ENCODE assay signal across 12 cellular contexts in the genomic region with DNA sequence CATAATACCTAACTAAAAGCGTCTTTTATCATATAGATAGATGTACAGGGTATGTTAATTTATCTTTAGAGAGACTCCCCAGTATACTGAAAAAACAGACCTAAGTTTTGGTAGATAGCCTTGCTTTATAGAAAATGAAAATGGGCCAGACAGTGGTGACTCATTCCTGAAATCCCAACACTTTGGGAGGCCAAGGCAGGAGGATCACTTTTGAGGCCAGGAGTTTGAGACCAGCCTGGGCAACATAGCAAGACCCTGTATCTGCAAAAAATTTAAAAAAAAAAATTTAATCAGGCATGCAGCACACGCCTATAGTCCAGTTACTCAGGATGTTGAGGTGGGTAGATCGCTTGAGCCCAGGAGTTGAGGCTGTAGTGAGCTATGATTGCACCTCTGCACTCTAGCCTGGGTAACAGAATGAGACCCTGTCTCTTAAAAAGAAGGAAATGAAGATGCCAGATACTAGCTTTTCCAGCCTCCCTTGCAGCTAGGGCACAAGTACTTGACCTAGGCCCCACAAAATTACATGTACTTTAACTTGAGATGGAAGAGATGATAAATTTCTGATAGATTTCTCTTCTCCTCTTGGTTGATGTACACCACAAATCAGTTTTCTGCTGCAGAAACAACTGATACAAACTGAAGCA.
"Had no signal": no experiment of that assay in that cellular context is flagged by ENCODE, and none has a peak within 500 bp of the region (broad histone marks: within the 10 kb centered on the region; RNA-seq: fewer than 3 reads in every experiment).

No MANE protein-coding gene starts in this region.

- H3K9me3 ChIP-seq: lower lobe of right lung, transverse colon had no signal

- H3K4me3 Mint-ChIP-seq: activated T-helper 17 cell treated with anti-CD3 and anti-CD28 coated beads, Interleukin-2, amount 50 U/mL, for 72 hours; mesothelial cell of epicardium had no signal

- H3K27ac Mint-ChIP-seq: activated T-helper 17 cell treated with anti-CD3 and anti-CD28 coated beads, Interleukin-2, amount 50 U/mL, for 72 hours; mesothelial cell of epicardium had no signal

- H3K4me3 ChIP-seq: lower lobe of right lung, right atrium auricular region, transverse colon had no signal

- H3K27me3 ChIP-seq: right atrium auricular region, transverse colon had no signal

- DNase-seq: activated CD4-positive, alpha-beta T cell treated with anti-CD3 and anti-CD28 coated beads for 1 hour; activated naive CD4-positive, alpha-beta T cell treated with anti-CD3 and anti-CD28 coated beads, Interleukin-2, amount 50 U/mL, for 16 hours; dermis blood vessel endothelial cell; lower lobe of right lung; nucleus accumbens; small intestine; T-helper 9 cell; transverse colon had no signal

- H3K27me3 Mint-ChIP-seq: activated T-helper 17 cell treated with anti-CD3 and anti-CD28 coated beads, Interleukin-2, amount 50 U/mL, for 72 hours had no signal

- ATAC-seq: activated T-helper 17 cell treated with anti-CD3 and anti-CD28 coated beads, Interleukin-2, amount 50 U/mL, for 72 hours; esophagus mucosa; lower lobe of right lung had no signal

- H3K27ac ChIP-seq: lower lobe of right lung, right atrium auricular region, transverse colon had no signal
